8 cellular contexts compared by ENCODE assay signal in genomic region chr17:17681187-17681743, GRCh38. TPM values are rescaled to one million over a fixed set of nuclear protein-coding genes. Genes with fewer than 3 reads are reported as not detected.
DNase-seq lines count a peak whose midpoint lies in the region; TF ChIP-seq lines count a peak whose summit lies in the region.

RAI1 (plus strand) TSS chr17:17681458; CDS start chr17:17792949, 111,491 bp downstream.

- POLR2A ChIA-PET in BJ (lab: Charles Lee): no interaction called here

- H3K9me3 ChIP-seq in OCI-LY1 (ENCODE audit: low read length): no peaks in the 10 kb centered on the region

- no peak within 1 kb of the TSS for H3K27ac ChIP-seq in OCI-LY1 (ENCODE audit: low read depth, low read length, poor library complexity, severe bottlenecking)

- H3K4me1 ChIP-seq in OCI-LY1 (ENCODE audit: insufficient read depth, low read length, severe bottlenecking): peaks cover 14% of the 10 kb centered on the region

- peak within 1 kb of the TSS; percentile 68 for H3K4me2 ChIP-seq in OCI-LY1 (ENCODE audit: low read length)

- H3K4me3 ChIP-seq in BJ (ENCODE audit: low read depth, low read length) (peak within 1 kb of the TSS; percentile 80), OCI-LY1 (ENCODE audit: low read depth, low read length, poor library complexity, severe bottlenecking) (peak within 1 kb of the TSS; percentile 48), epithelial cell of esophagus (ENCODE audit: low read length) (peak within 1 kb of the TSS; percentile 65)

- H3K27me3 ChIP-seq in BJ (ENCODE audit: control insufficient read depth, insufficient read depth, low read length) (no peaks in the 10 kb centered on the region), OCI-LY1 (ENCODE audit: insufficient read depth, low read length) (no peaks in the 10 kb centered on the region)

- H4K20me1 ChIP-seq in OCI-LY1 (ENCODE audit: insufficient read depth, low read length): no peaks in the 10 kb centered on the region

- CTCF ChIA-PET in BJ (lab: Yijun Ruan, JAX): interaction anchor here (0.8 to 3.6 kb wide), 17 partner anchors 9 to 245 kb away, joined by 3 to 34 read pairs (median 6); no protein-coding TSS in a partner anchor

- H2AFZ ChIP-seq in OCI-LY1 (ENCODE audit: low read length): no peak within 1 kb of the TSS

- DNase-seq in BJ (ENCODE audit: low read depth) (no peak), GM19240 (ENCODE audit: insufficient read length, low spot score) (peak; percentile 74), HT-29 (ENCODE audit: low spot score) (peak; percentile 60), activated T-cell treated with anti-CD3 and anti-CD28 coated beads for 24 hours (ENCODE audit: low read depth) (peak; percentile 62), epithelial cell of esophagus (ENCODE audit: low read depth) (peak; percentile 81), midbrain (lab: John Stamatoyannopoulos, UW) (peak; percentile 75)
- DNase-seq in stimulated activated CD8-positive, alpha-beta memory T cell treated with anti-CD3 and anti-CD28 coated beads, Interleukin-2, amount 100 ng/mL, for 48 hours (ENCODE audit: low read depth in 2 of 2): peak; percentile 53 to 60

- H3K9ac ChIP-seq in OCI-LY1 (ENCODE audit: low read length): no peak within 1 kb of the TSS

- no peaks in the 10 kb centered on the region for H3K79me2 ChIP-seq in OCI-LY1 (ENCODE audit: insufficient read depth, low read length)

- no peaks in the 10 kb centered on the region for H3K9me2 ChIP-seq in OCI-LY1 (ENCODE audit: low read depth, low read length)

- H3K36me3 ChIP-seq in BJ (ENCODE audit: control insufficient read depth, insufficient read depth, low read length) (no peaks in the 10 kb centered on the region), OCI-LY1 (ENCODE audit: insufficient read depth, low read length) (no peaks in the 10 kb centered on the region)

- TF ChIP-seq CTCF in BJ (IDR thresholded peaks at IDR 0.05; ENCODE audit: insufficient read depth, low read depth, low read length) (0 out of 2 replicates have a peak, but pooled peaks have one; percentile 6), OCI-LY1 (IDR thresholded peaks at IDR 0.05; ENCODE audit: low read length) (peak; percentile 45), epithelial cell of esophagus (IDR thresholded peaks at IDR 0.05; ENCODE audit: insufficient read depth, low read depth, low read length, missing control alignments) (peak; percentile 23)

- H3F3A ChIP-seq in OCI-LY1 (ENCODE audit: insufficient read depth, low read length): no peaks in the 10 kb centered on the region

RNA-seq across cellular contexts. Expression of gene RAI1, which starts in this region (rescaled TPM):
- polyA plus RNA-seq in BJ (2011; rRNA removed): 2.1 and 2.4 TPM in 2 replicates
- 2.5 and 6.6 TPM in 2 replicates for polyA minus RNA-seq in BJ (2011; rRNA and poly(A)+ RNA removed)
- total RNA-seq in HT-29 (2014; rRNA removed; shearing (Covaris generic)): 35.4 and 37.8 TPM in 2 replicates
